ENCODE assay signal across 24 cellular contexts in the genomic region with DNA sequence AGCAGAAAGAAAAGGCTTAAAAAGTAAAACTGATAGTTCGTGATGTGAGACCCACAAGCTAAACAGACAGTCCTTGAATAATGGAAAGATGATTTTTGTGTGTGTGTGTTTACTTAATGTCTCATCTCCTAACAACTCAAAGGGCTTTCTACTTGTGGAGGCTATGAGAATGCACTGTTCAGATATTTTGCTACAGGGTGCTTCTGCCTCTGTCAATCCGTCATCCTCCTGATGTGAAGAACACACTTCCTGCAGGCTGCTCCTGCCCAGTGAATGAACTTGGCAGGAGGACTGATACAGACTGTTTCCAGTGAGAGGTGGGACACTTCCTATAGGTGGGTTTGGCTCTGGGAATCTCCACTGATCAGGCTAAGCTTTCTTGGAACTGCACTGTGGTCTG.
DNase-seq lines count a peak whose midpoint lies in the region; ATAC-seq and TF ChIP-seq lines count a peak whose summit lies in the region.
"Had no signal": no experiment of that assay in that cellular context is flagged by ENCODE, and none has a peak within 500 bp of the region (broad histone marks: within the 10 kb centered on the region; RNA-seq: fewer than 3 reads in every experiment).

No MANE protein-coding gene starts in this region.

- DNase-seq in EH (ENCODE audit: low read depth) (peak; percentile 68), SK-N-SH (no peak), esophagus muscularis mucosa (ENCODE audit: extremely low spot score) (no peak), osteoblast (ENCODE audit: insufficient read length, low spot score, missing footprints) (peak; percentile 64), DMS153 (lab: John Stamatoyannopoulos, UW) (no peak), activated T-cell treated with anti-CD3 and anti-CD28 coated beads for 4 hours (no peak)
- no peak for DNase-seq in activated naive CD4-positive, alpha-beta T cell treated with anti-CD3 and anti-CD28 coated beads, Interleukin-2, amount 50 U/mL, for 16 hours
- DNase-seq: activated CD4-positive, alpha-beta T cell treated with anti-CD3 and anti-CD28 coated beads for 36 hours; activated naive CD4-positive, alpha-beta T cell treated with Interleukin-2 at 50 U/mL for 16 hours; activated T-cell treated with anti-CD3 and anti-CD28 coated beads, Interleukin-2, amount 50 U/mL, for 72 hours; amniotic stem cell; central memory CD4-positive, alpha-beta T cell; DND-41; left colon; naive thymus-derived CD8-positive, alpha-beta T cell; NCI-H1092; NCI-H187; NCI-H526 treated with DMSO at 0.1 percent for 48 hours; Peyer's patch; T-helper 17 cell had no signal

- H3K9me3 ChIP-seq in SK-N-SH (no peaks in the 10 kb centered on the region), esophagus muscularis mucosa (peaks cover 0 to 6% (median 0%) of the 10 kb centered on the region in 4 donors), osteoblast (ENCODE audit: low read depth, low read length) (no peaks in the 10 kb centered on the region)
- H3K9me3 ChIP-seq: Peyer's patch had no signal

- no peak for TF ChIP-seq POLR2A in esophagus muscularis mucosa (IDR thresholded peaks at IDR 0.05; ENCODE audit: low read depth)

- no peak for TF ChIP-seq RAD21 in SK-N-SH (IDR thresholded peaks at IDR 0.05; ENCODE audit: low read length)

- no peaks in the 10 kb centered on the region for H3K79me2 ChIP-seq in SK-N-SH (ENCODE audit: insufficient read depth)
- no peaks in the 10 kb centered on the region for H3K79me2 ChIP-seq in osteoblast (ENCODE audit: insufficient read depth, low read length)

- no peak overlapping the region for H3K9ac ChIP-seq in SK-N-SH

- 91% methylated on average over 2 of the region's 2 CpGs for WGBS in SK-N-SH (ENCODE audit: low lambda C conversion rate)
- 70% methylated on average over 2 of the region's 2 CpGs for WGBS in esophagus muscularis mucosa

- H3K27ac ChIP-seq in SK-N-SH (ENCODE audit: low read depth in 2 of 2, low read length in 1 of 2) (peak overlapping the region in 1 of 2 experiments; percentile 75; a peak in 3 of 4 replicates), esophagus muscularis mucosa (replicated peaks in 1 of 4) (peak overlapping the region; percentile 6 to 54 (median 37)), osteoblast (ENCODE audit: low read depth, low read length) (peak overlapping the region; percentile 85)
- H3K27ac ChIP-seq: Peyer's patch had no signal

- no peaks in the 10 kb centered on the region for H4K20me1 ChIP-seq in SK-N-SH (ENCODE audit: insufficient read depth)
- H4K20me1 ChIP-seq in osteoblast (ENCODE audit: insufficient read depth, low read length) = no peaks in the 10 kb centered on the region

- H3F3A ChIP-seq in SK-N-SH (replicated peaks; ENCODE audit: insufficient read depth) = peaks cover 15% of the 10 kb centered on the region

- H3K36me3 ChIP-seq in SK-N-SH (replicated peaks in 1 of 2; ENCODE audit: control insufficient read depth in 1 of 2, insufficient read depth in 2 of 2, low read length in 1 of 2) = no peaks in the 10 kb centered on the region
- H3K36me3 ChIP-seq in esophagus muscularis mucosa = no peaks in the 10 kb centered on the region
- no peaks in the 10 kb centered on the region for H3K36me3 ChIP-seq in osteoblast (ENCODE audit: insufficient read depth, low read length)
- H3K36me3 ChIP-seq: Peyer's patch, tibial nerve had no signal

- CTCF ChIA-PET in SK-N-SH (lab: Yijun Ruan, JAX) = no interaction called here

- TF ChIP-seq CTCF in SK-N-SH (IDR thresholded peaks at IDR 0.05) (no peak), esophagus muscularis mucosa (IDR thresholded peaks at IDR 0.05) (no peak), osteoblast (IDR thresholded peaks at IDR 0.05; ENCODE audit: extremely low read depth, low read depth, low read length) (no peak)

- H3K9me2 ChIP-seq in SK-N-SH = no peaks in the 10 kb centered on the region

- intact Hi-C loops in esophagus muscularis mucosa (cut with DNase I) = no loop called here

- POLR2A ChIA-PET in SK-N-SH (lab: Yijun Ruan, JAX) = no interaction called here

- H3K4me1 ChIP-seq in SK-N-SH (ENCODE audit: control insufficient read depth in 1 of 2, insufficient read depth in 2 of 2, low read depth in 1 of 2, low read length in 1 of 2) (0 out of 4 replicates have a peak, but pooled peaks cover 0 to 11% of the 10 kb centered on the region in 2 experiments), esophagus muscularis mucosa (peaks cover 0 to 35% (median 30%) of the 10 kb centered on the region in 4 donors), osteoblast (ENCODE audit: insufficient read depth, low read length) (peaks cover 20% of the 10 kb centered on the region)
- H3K4me1 ChIP-seq: Peyer's patch had no signal

- TF ChIP-seq EP300 in SK-N-SH (IDR thresholded peaks at IDR 0.05; ENCODE audit: borderline replicate concordance in 1 of 2, low read depth in 1 of 2, low read length in 1 of 2) (no peak), esophagus muscularis mucosa (IDR thresholded peaks at IDR 0.05) (no peak)

- H3K27me3 ChIP-seq in SK-N-SH (ENCODE audit: insufficient read depth) (no peaks in the 10 kb centered on the region), esophagus muscularis mucosa (no peaks in the 10 kb centered on the region), osteoblast (ENCODE audit: insufficient read depth, low read length) (no peaks in the 10 kb centered on the region)
- H3K27me3 ChIP-seq: Peyer's patch, tibial nerve had no signal

- H2AFZ ChIP-seq in SK-N-SH (ENCODE audit: low read depth) = 0 out of 2 replicates have a peak overlapping the region, but pooled peaks have one; percentile 5
- peak overlapping the region; percentile 16 for H2AFZ ChIP-seq in osteoblast (ENCODE audit: low read length)

- H3K4me3 ChIP-seq in SK-N-SH (ENCODE audit: low read depth in 2 of 2, low read length in 1 of 2) = no peak overlapping the region
- H3K4me3 ChIP-seq in esophagus muscularis mucosa = no peak overlapping the region
- no peak overlapping the region for H3K4me3 ChIP-seq in osteoblast (ENCODE audit: insufficient read depth, low read length)
- H3K4me3 ChIP-seq: GM12878, Peyer's patch, tibial nerve had no signal

- H3K4me2 ChIP-seq in SK-N-SH = 0 out of 2 replicates have a peak overlapping the region, but pooled peaks have one; percentile 6
- H3K4me2 ChIP-seq in osteoblast (ENCODE audit: insufficient read depth, low read length) = peak overlapping the region; percentile 42

- no peak for ATAC-seq in HG03159 (IDR thresholded peaks at IDR 0.05; ENCODE audit: unreplicated experiment)
- ATAC-seq: activated CD4-positive, alpha-beta T cell treated with anti-CD3 and anti-CD28 coated beads for 36 hours; activated T-cell treated with anti-CD3 and anti-CD28 coated beads, Interleukin-2, amount 50 U/mL, for 72 hours; GM12878; HCT116; left colon; naive thymus-derived CD8-positive, alpha-beta T cell; T-helper 17 cell had no signal

TF ChIP-seq in SK-N-SH, 30 proteins besides CTCF, POLR2A, EP300 and RAD21:
- no peak for TF ChIP-seq GABPA (IDR thresholded peaks at IDR 0.05; ENCODE audit: low read depth)
- no peak for TF ChIP-seq USF1 (IDR thresholded peaks at IDR 0.05; ENCODE audit: borderline replicate concordance, low read depth)
- TF ChIP-seq IRF3 (IDR thresholded peaks at IDR 0.05; ENCODE audit: low read depth, low read length) = no peak
- TF ChIP-seq POLR2AphosphoS5 (IDR thresholded peaks at IDR 0.05; ENCODE audit: low read depth, low read length) = no peak
- TF ChIP-seq, protein P1, sequence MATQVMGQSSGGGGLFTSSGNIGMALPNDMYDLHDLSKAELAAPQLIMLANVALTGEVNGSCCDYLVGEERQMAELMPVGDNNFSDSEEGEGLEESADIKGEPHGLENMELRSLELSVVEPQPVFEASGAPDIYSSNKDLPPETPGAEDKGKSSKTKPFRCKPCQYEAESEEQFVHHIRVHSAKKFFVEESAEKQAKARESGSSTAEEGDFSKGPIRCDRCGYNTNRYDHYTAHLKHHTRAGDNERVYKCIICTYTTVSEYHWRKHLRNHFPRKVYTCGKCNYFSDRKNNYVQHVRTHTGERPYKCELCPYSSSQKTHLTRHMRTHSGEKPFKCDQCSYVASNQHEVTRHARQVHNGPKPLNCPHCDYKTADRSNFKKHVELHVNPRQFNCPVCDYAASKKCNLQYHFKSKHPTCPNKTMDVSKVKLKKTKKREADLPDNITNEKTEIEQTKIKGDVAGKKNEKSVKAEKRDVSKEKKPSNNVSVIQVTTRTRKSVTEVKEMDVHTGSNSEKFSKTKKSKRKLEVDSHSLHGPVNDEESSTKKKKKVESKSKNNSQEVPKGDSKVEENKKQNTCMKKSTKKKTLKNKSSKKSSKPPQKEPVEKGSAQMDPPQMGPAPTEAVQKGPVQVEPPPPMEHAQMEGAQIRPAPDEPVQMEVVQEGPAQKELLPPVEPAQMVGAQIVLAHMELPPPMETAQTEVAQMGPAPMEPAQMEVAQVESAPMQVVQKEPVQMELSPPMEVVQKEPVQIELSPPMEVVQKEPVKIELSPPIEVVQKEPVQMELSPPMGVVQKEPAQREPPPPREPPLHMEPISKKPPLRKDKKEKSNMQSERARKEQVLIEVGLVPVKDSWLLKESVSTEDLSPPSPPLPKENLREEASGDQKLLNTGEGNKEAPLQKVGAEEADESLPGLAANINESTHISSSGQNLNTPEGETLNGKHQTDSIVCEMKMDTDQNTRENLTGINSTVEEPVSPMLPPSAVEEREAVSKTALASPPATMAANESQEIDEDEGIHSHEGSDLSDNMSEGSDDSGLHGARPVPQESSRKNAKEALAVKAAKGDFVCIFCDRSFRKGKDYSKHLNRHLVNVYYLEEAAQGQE (IDR thresholded peaks at IDR 0.05; ENCODE audit: low read depth, low read length) = no peak
- TF ChIP-seq JUND (IDR thresholded peaks at IDR 0.05) = no peak
- TF ChIP-seq TEAD4 (IDR thresholded peaks at IDR 0.05; ENCODE audit: borderline replicate concordance, insufficient read depth) = no peak
- TF ChIP-seq TAF1 (IDR thresholded peaks at IDR 0.05; ENCODE audit: borderline replicate concordance, low read depth, low read length) = no peak
- TF ChIP-seq RFX5 (IDR thresholded peaks at IDR 0.05; ENCODE audit: low read length) = no peak

Comparison
In these comparisons a context has a peak if more than half of its experiments do, and no peak if none do; other contexts are left out.
1. DNase-seq: peak in EH (single experiment) and osteoblast (single experiment); none in SK-N-SH (single experiment), esophagus muscularis mucosa (single experiment), activated naive CD4-positive, alpha-beta T cell treated with anti-CD3 and anti-CD28 coated beads, Interleukin-2, amount 50 U/mL, for 16 hours (single experiment), DMS153 (single experiment) and activated T-cell treated with anti-CD3 and anti-CD28 coated beads for 4 hours (single experiment).